Comparison of ENCODE assay signal across 8 cellular contexts in genomic region chr12:56157201-56158028, GRCh38. TPM values are rescaled to one million over a fixed set of nuclear protein-coding genes. Genes with fewer than 3 reads are reported as not detected.
DNase-seq lines count a peak whose midpoint lies in the region; ATAC-seq and TF ChIP-seq lines count a peak whose summit lies in the region.

No MANE protein-coding gene starts in this region.

- H3K9me3 ChIP-seq in SU-DHL-6 (ENCODE audit: insufficient read depth, low read length) = no peaks in the 10 kb centered on the region
- no peaks in the 10 kb centered on the region for H3K9me3 ChIP-seq in adrenal gland (replicated peaks in 1 of 3)
- no peaks in the 10 kb centered on the region for H3K9me3 ChIP-seq in vagina

- H3K4me1 ChIP-seq in adrenal gland (replicated peaks in 1 of 2) (peaks cover 29 to 37% of the 10 kb centered on the region in 2 donors), vagina (peaks cover 49% of the 10 kb centered on the region)

- peak overlapping the region; percentile 75 for H3K4me3 ChIP-seq in SU-DHL-6 (ENCODE audit: insufficient read depth, low read length, poor library complexity, severe bottlenecking)
- peak overlapping the region in 2 of 4 donors; percentile 55 to 71 for H3K4me3 ChIP-seq in adrenal gland
- H3K4me3 ChIP-seq in vagina = peak overlapping the region; percentile 93 to 97

- H3K27me3 ChIP-seq in SU-DHL-6 (ENCODE audit: low read length) = no peaks in the 10 kb centered on the region
- H3K27me3 ChIP-seq in adrenal gland = no peaks in the 10 kb centered on the region
- H3K27me3 ChIP-seq in vagina = no peaks in the 10 kb centered on the region

- ATAC-seq in HG02642 (IDR thresholded peaks at IDR 0.05; ENCODE audit: poor library complexity, unreplicated experiment) = peak; percentile 34
- peak; percentile 42 to 51 for ATAC-seq in left cardiac atrium

- H2AFZ ChIP-seq in SU-DHL-6 (ENCODE audit: low read depth, low read length, severe bottlenecking) = peak overlapping the region; percentile 61

- TF ChIP-seq CTCF in GM10266 (IDR thresholded peaks at IDR 0.05; ENCODE audit: control insufficient read depth, insufficient read depth, low read depth, missing control alignments) (peak; percentile 37), SU-DHL-6 (IDR thresholded peaks at IDR 0.05; ENCODE audit: insufficient read depth, low read length, poor library complexity, severe bottlenecking) (peak; percentile 42), adrenal gland (IDR thresholded peaks at IDR 0.05) (peak; percentile 22 to 87 (median 66)), vagina (IDR thresholded peaks at IDR 0.05) (peak; percentile 6 to 81 (median 62))

- H3K4me2 ChIP-seq in SU-DHL-6 (ENCODE audit: low read depth, low read length, poor library complexity, severe bottlenecking) = peak overlapping the region; percentile 78

- H3F3A ChIP-seq in SU-DHL-6 (ENCODE audit: insufficient read depth) = peaks cover 28% of the 10 kb centered on the region

- TF ChIP-seq POLR2A in adrenal gland (IDR thresholded peaks at IDR 0.05) (peak; percentile 6 to 30), vagina (IDR thresholded peaks at IDR 0.05) (peak in 1 of 2 donors; percentile 55)

- no peaks in the 10 kb centered on the region for H3K36me3 ChIP-seq in SU-DHL-6 (ENCODE audit: low read length)
- peaks cover 0 to 31% of the 10 kb centered on the region in 2 donors for H3K36me3 ChIP-seq in adrenal gland (replicated peaks in 1 of 2)
- H3K36me3 ChIP-seq in vagina = peaks cover 3 to 25% of the 10 kb centered on the region in 2 donors

- H3K27ac ChIP-seq in SU-DHL-6 (ENCODE audit: low read depth, low read length) = peak overlapping the region; percentile 82
- peak overlapping the region; percentile 34 to 98 (median 96) for H3K27ac ChIP-seq in adrenal gland
- peak overlapping the region; percentile 99 for H3K27ac ChIP-seq in vagina

- H3K9ac ChIP-seq in SU-DHL-6 (ENCODE audit: low read length) = peak overlapping the region; percentile 89

- intact Hi-C loops in adrenal gland (cut with DNase I) (no loop called here), left cardiac atrium (cut with DNase I) (loop anchor here in 1 of 2 donors (2.0 to 5.0 kb wide), 3 partner anchors 29 to 40 kb away; partner anchors contain the start of genes ESYT1, RPL41, SMARCC2 and ZC3H10), posterior cingulate gyrus (cut with DNase I) (loop anchor here (2.0 kb wide), 1 partner anchor 31 kb away; no protein-coding TSS in a partner anchor), vagina (cut with DNase I) (no loop called here)

- peak; percentile 70 for DNase-seq in GM10266 (ENCODE audit: extremely low spot score)
- DNase-seq in NCI-H1417 (lab: John Stamatoyannopoulos, UW) = peak; percentile 82 to 98 (median 94)
- DNase-seq in adrenal gland = peak; percentile 66 to 93 (median 84)
- peak; percentile 81 for DNase-seq in left cardiac atrium
- DNase-seq in posterior cingulate gyrus = peak in 8 of 10 donors; percentile 29 to 92 (median 48)
- peak in 1 of 2 donors; percentile 96 for DNase-seq in vagina (ENCODE audit: extremely low spot score in 2 of 2)

- WGBS in adrenal gland, 4 donors = 5 to 8% (median 7%) methylated on average over 29 to 45 of the region's 45 CpGs

- H3K79me2 ChIP-seq in SU-DHL-6 (ENCODE audit: insufficient read depth, low read length) = peaks cover 28% of the 10 kb centered on the region

- no peaks in the 10 kb centered on the region for H3K9me2 ChIP-seq in SU-DHL-6 (replicated peaks; ENCODE audit: insufficient read depth, low read length)

- H4K20me1 ChIP-seq in SU-DHL-6 (ENCODE audit: low read depth, low read length) = no peaks in the 10 kb centered on the region

RNA-seq across cellular contexts. Expression of gene MYL6, which starts 0.7 kb away (rescaled TPM):
- total RNA-seq in adrenal gland = 1,000 to 10,000 TPM; 1,276 to 1,610 (median 1,571) TPM
- 1,000 to 10,000 TPM; 1,464 to 3,646 (median 1,841) TPM for polyA plus RNA-seq in adrenal gland
- 1,000 to 10,000 TPM; 1,071 to 1,319 TPM for total RNA-seq in left cardiac atrium
- 2,285 TPM for total RNA-seq in vagina

RNA-seq across cellular contexts. Expression of gene MYL6B, which starts 5.0 kb away (rescaled TPM):
- total RNA-seq in adrenal gland (10 to 100 TPM; 28.0 to 89.3 (median 60.0) TPM), left cardiac atrium (10 to 100 TPM; 40.5 to 42.5 TPM), vagina (40.8 TPM)
- polyA plus RNA-seq in adrenal gland = 100 to 1,000 TPM in 2 of 3 donors, 10 to 100 TPM in 1; 33.4 to 129 (median 118) TPM

RNA-seq across cellular contexts. Expression of gene ESYT1, which starts 29.3 kb away (rescaled TPM):
- total RNA-seq in adrenal gland (100 to 1,000 TPM in 7 of 8 donors, 10 to 100 TPM in 1; 95.5 to 156 (median 127) TPM), left cardiac atrium (10 to 100 TPM; 54.1 to 63.9 TPM), vagina (140 TPM)
- 100 to 1,000 TPM in 1 of 3 donors, 10 to 100 TPM in 2; 27.2 to 103 (median 35.4) TPM for polyA plus RNA-seq in adrenal gland

RNA-seq across cellular contexts. Expression of gene SMARCC2, which starts 31.9 kb away (rescaled TPM):
- total RNA-seq in adrenal gland (100 to 1,000 TPM in 1 of 8 donors, 10 to 100 TPM in 7; 48.5 to 102 (median 72.3) TPM), left cardiac atrium (10 to 100 TPM; 65.2 to 68.5 TPM), vagina (95.3 TPM)
- 10 to 100 TPM; 22.8 to 75.1 (median 46.6) TPM for polyA plus RNA-seq in adrenal gland

RNA-seq across cellular contexts. Expression of gene ZC3H10, which starts 39.3 kb away (rescaled TPM):
- 10 to 100 TPM in 3 of 8 donors, 1 to 10 TPM in 5; 4.3 to 15.0 (median 8.8) TPM for total RNA-seq in adrenal gland
- 1 to 10 TPM; 2.2 to 5.5 (median 5.0) TPM for polyA plus RNA-seq in adrenal gland
- total RNA-seq in left cardiac atrium = 1 to 10 TPM; 6.6 to 7.6 TPM
- total RNA-seq in vagina = 2.0 TPM
